Comparison of ENCODE assay signal across 8 cellular contexts in genomic region chr2:127416486-127417001, GRCh38. TPM values are rescaled to one million over a fixed set of nuclear protein-coding genes. Genes with fewer than 3 reads are reported as not detected.
DNase-seq lines count a peak whose midpoint lies in the region; ATAC-seq, FAIRE-seq and TF ChIP-seq lines count a peak whose summit lies in the region.

No MANE protein-coding gene starts in this region.

- FAIRE-seq in bronchial epithelial cell (lab: Jason Lieb, UNC) = no peak

- H3K4me3 ChIP-seq in HUES64 (ENCODE audit: low read length) (peak overlapping the region; percentile 49), bronchial epithelial cell (ENCODE audit: low read depth, low read length) (peak overlapping the region; percentile 33), neuron (ENCODE audit: low read length) (peak overlapping the region; percentile 9)

- WGBS in HUES64 = 34% methylated on average over 5 of the region's 6 CpGs

- DNase-seq in bronchial epithelial cell (ENCODE audit: low read depth) (peak; percentile 67), G401 (ENCODE audit: low spot score) (no peak), NCI-H446 treated with DMSO at 0.1 percent for 48 hours (lab: John Stamatoyannopoulos, UW) (no peak), NCI-H2107 (lab: John Stamatoyannopoulos, UW) (no peak)

- H3K27ac ChIP-seq in HUES64 (ENCODE audit: low read depth, low read length) = no peak overlapping the region

- no peaks in the 10 kb centered on the region for H3K36me3 ChIP-seq in HUES64 (ENCODE audit: insufficient read depth, low read length)
- no peaks in the 10 kb centered on the region for H3K36me3 ChIP-seq in bronchial epithelial cell (ENCODE audit: control insufficient read depth, insufficient read depth, low read length)
- no peaks in the 10 kb centered on the region for H3K36me3 ChIP-seq in neuron (ENCODE audit: insufficient read depth, low read length)

- H3K9ac ChIP-seq in HUES64 (ENCODE audit: low read depth, low read length) = no peak overlapping the region

- no peak for TF ChIP-seq CTCF in bronchial epithelial cell (IDR thresholded peaks at IDR 0.05; ENCODE audit: insufficient read depth, low read length, severe bottlenecking)

- ATAC-seq in GM18502 (IDR thresholded peaks at IDR 0.05; ENCODE audit: poor library complexity, unreplicated experiment) = peak; percentile 4
- no peak for ATAC-seq in GM18498 (IDR thresholded peaks at IDR 0.05; ENCODE audit: unreplicated experiment)

- 0 out of 2 replicates have a peak, but pooled peaks cover 3% of the 10 kb centered on the region for H3K4me1 ChIP-seq in HUES64 (ENCODE audit: insufficient read depth, low read length)
- peaks cover 11% of the 10 kb centered on the region for H3K4me1 ChIP-seq in neuron (ENCODE audit: insufficient read depth, low read length)

- in situ Hi-C loops in G401 (cut with HindIII; ENCODE audit: low sequenced_read_pairs) = loop anchor here (10.0 kb wide), 1 partner anchor 62 kb away; no protein-coding TSS in a partner anchor

- peak overlapping the region; percentile 60 for H2AFZ ChIP-seq in neuron (ENCODE audit: low read depth, low read length)

- peaks cover 53% of the 10 kb centered on the region for H3K27me3 ChIP-seq in HUES64 (ENCODE audit: insufficient read depth, low read length)
- no peaks in the 10 kb centered on the region for H3K27me3 ChIP-seq in bronchial epithelial cell (ENCODE audit: control insufficient read depth, insufficient read depth, low read length)
- peaks cover 62% of the 10 kb centered on the region for H3K27me3 ChIP-seq in neuron (ENCODE audit: insufficient read depth, low read length)

- H3K9me3 ChIP-seq in HUES64 (ENCODE audit: insufficient read depth, low read depth, low read length) = peaks cover 6% of the 10 kb centered on the region; the same call in 1 of the 2 replicates
- H3K9me3 ChIP-seq in neuron (ENCODE audit: low read length) = no peaks in the 10 kb centered on the region

RNA-seq across cellular contexts. Expression of gene PROC, which starts 1.7 kb away (rescaled TPM):
- polyA plus RNA-seq in HUES64 (2013, experiment 1 of 2) = 1.9 TPM
- polyA plus RNA-seq in HUES64 (2013, experiment 2 of 2) = 0.44 TPM
- 0.26 TPM in 1 of 2 replicates, not detected in the other for total RNA-seq in bronchial epithelial cell
- 0.37 TPM in 1 of 2 replicates, not detected in the other for total RNA-seq in G401 (2014; rRNA removed; shearing (Covaris generic))

RNA-seq across cellular contexts. Expression of gene MAP3K2, which starts 28.8 kb away (rescaled TPM):
- polyA plus RNA-seq in HUES64 (2013, experiment 1 of 2) = 8.6 TPM
- polyA plus RNA-seq in HUES64 (2013, experiment 2 of 2) = 8.2 TPM
- 24.1 and 27.9 TPM in 2 replicates for total RNA-seq in bronchial epithelial cell
- total RNA-seq in G401 (2014; rRNA removed; shearing (Covaris generic)) = 13.8 and 14.2 TPM in 2 replicates
